Comparison of ENCODE assay signal across 11 cellular contexts in the genomic region with DNA sequence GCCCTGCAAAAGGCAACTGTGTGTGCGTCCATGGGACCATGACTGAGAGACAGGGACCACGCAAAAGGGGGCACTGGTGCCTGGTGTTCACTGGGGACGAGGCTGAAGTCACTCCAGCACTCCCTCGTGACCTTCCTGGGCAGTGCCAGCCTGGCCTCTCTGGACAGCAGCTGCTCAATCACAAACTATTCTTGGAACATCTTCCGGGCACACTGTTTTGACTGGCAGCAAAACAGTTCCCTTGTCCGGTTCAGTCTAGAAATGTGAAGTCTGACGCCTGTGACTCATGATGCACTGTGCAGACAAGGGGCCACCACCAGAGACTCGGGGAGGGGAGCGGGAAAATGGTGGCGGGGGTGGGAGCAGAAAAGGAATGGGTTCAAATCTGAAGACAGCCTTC. TPM values are rescaled to one million over a fixed set of nuclear protein-coding genes. Genes with fewer than 3 reads are reported as not detected.
DNase-seq lines count a peak whose midpoint lies in the region; ATAC-seq, FAIRE-seq and TF ChIP-seq lines count a peak whose summit lies in the region.
"Had no signal": no experiment of that assay in that cellular context is flagged by ENCODE, and none has a peak within 500 bp of the region (broad histone marks: within the 10 kb centered on the region; RNA-seq: fewer than 3 reads in every experiment).

No MANE protein-coding gene starts in this region.

- no peaks in the 10 kb centered on the region for H3K9me3 Mint-ChIP-seq in stimulated activated naive CD8-positive, alpha-beta T cell treated with anti-CD3 and anti-CD28 coated beads, Interleukin-15, amount 100 ng/mL, for 72 hours
- H3K9me3 Mint-ChIP-seq: activated CD4-positive, alpha-beta memory T cell treated with anti-CD3 and anti-CD28 coated beads, Interleukin-2, amount 10 ng/mL, durations not matched to agents 7 days and 5 days had no signal

- no peak for TF ChIP-seq CTCF in H1 (IDR thresholded peaks at IDR 0.05; ENCODE audit: control extremely low read depth in 1 of 3, insufficient read depth in 1 of 3, low read depth in 1 of 3, low read length in 3 of 3)
- TF ChIP-seq CTCF in A673 (conservative IDR thresholded peaks at IDR 0.05; ENCODE audit: low read depth, low read length) = no peak

- no TSS peak for BruUV-seq in A673 (replicated peaks; lab: Mats Ljungman, UMichigan)

- H3K4me1 ChIP-seq in H1 (replicated peaks in 1 of 4; ENCODE audit: control insufficient read depth in 3 of 4, insufficient read depth in 4 of 4, low read length in 3 of 4) (no peaks in the 10 kb centered on the region; a peak in 1 of 7 replicates), A673 (ENCODE audit: insufficient read depth, low read length, poor library complexity, severe bottlenecking) (no peaks in the 10 kb centered on the region)
- H3K4me1 ChIP-seq: pancreas had no signal

- no peak overlapping the region for H3K56ac ChIP-seq in H1 (replicated peaks; ENCODE audit: insufficient read length, low read depth, low read length)

- H3K79me2 ChIP-seq in H1 (ENCODE audit: control insufficient read depth in 1 of 2, insufficient read depth in 2 of 2, low read length in 2 of 2) = no peaks in the 10 kb centered on the region

- H3K4me3 Mint-ChIP-seq in stimulated activated naive CD8-positive, alpha-beta T cell treated with anti-CD3 and anti-CD28 coated beads, Interleukin-15, amount 100 ng/mL, for 72 hours = no peak overlapping the region
- H3K4me3 Mint-ChIP-seq: activated CD4-positive, alpha-beta memory T cell treated with anti-CD3 and anti-CD28 coated beads, Interleukin-2, amount 10 ng/mL, durations not matched to agents 7 days and 5 days had no signal

- intact Hi-C loops in A673 (cut with micrococcal nuclease; ENCODE audit: unreplicated experiment) = no loop called here

- no peaks in the 10 kb centered on the region for H3K79me1 ChIP-seq in H1 (ENCODE audit: low read depth, low read length)

- H3K9me3 ChIP-seq in H1 (ENCODE audit: insufficient read depth in 2 of 2, low read depth in 1 of 2, low read length in 1 of 2) (no peaks in the 10 kb centered on the region), A673 (ENCODE audit: low read depth, low read length, poor library complexity, severe bottlenecking) (no peaks in the 10 kb centered on the region)
- H3K9me3 ChIP-seq: pancreas had no signal

- FAIRE-seq in H1 (lab: Jason Lieb, UNC) = no peak
- FAIRE-seq: pancreas had no signal

- no peak overlapping the region for H2BK12ac ChIP-seq in H1 (ENCODE audit: low read depth, low read length)

- no peak for ATAC-seq in stimulated activated naive CD8-positive, alpha-beta T cell treated with anti-CD3 and anti-CD28 coated beads, Interleukin-15, amount 100 ng/mL, for 72 hours

- H3K27me3 Mint-ChIP-seq in stimulated activated naive CD8-positive, alpha-beta T cell treated with anti-CD3 and anti-CD28 coated beads, Interleukin-15, amount 100 ng/mL, for 72 hours = no peaks in the 10 kb centered on the region
- H3K27me3 Mint-ChIP-seq: activated CD4-positive, alpha-beta memory T cell treated with anti-CD3 and anti-CD28 coated beads, Interleukin-2, amount 10 ng/mL, durations not matched to agents 7 days and 5 days had no signal

- no peak overlapping the region for H3K18ac ChIP-seq in H1 (ENCODE audit: extremely low read depth, low read length)

- H3K23me2 ChIP-seq in H1 (ENCODE audit: low read depth, low read length) = no peaks in the 10 kb centered on the region

- H3K27ac Mint-ChIP-seq in stimulated activated naive CD8-positive, alpha-beta T cell treated with anti-CD3 and anti-CD28 coated beads, Interleukin-15, amount 100 ng/mL, for 72 hours = no peak overlapping the region
- H3K27ac Mint-ChIP-seq: activated CD4-positive, alpha-beta memory T cell treated with anti-CD3 and anti-CD28 coated beads, Interleukin-2, amount 10 ng/mL, durations not matched to agents 7 days and 5 days had no signal

- H3K36me3 ChIP-seq in H1 (ENCODE audit: control insufficient read depth in 2 of 4, insufficient read depth in 4 of 4, low read length in 3 of 4) (peaks cover 0 to 4% (median 0%) of the 10 kb centered on the region in 4 experiments; a peak in 1 of 8 replicates), A673 (ENCODE audit: insufficient read depth, low read length, poor library complexity, severe bottlenecking) (peaks cover 3% of the 10 kb centered on the region)
- H3K36me3 ChIP-seq: pancreas had no signal

- H3K4me2 ChIP-seq in H1 (ENCODE audit: insufficient read depth in 1 of 2, low read depth in 2 of 2, low read length in 2 of 2) = no peak overlapping the region

- 93% methylated on average over 10 of the region's 10 CpGs; no CpG with 5 or more reads in 1 of the 2 experiments for WGBS in H1 (ENCODE audit: extremely low coverage in 1 of 2, insufficient coverage in 1 of 2, insufficient read length in 1 of 2, insufficient replicate concordance in 2 of 2, low coverage in 1 of 2, low lambda C conversion rate in 2 of 2, missing lambda C conversion rate in 1 of 2), 2 experiments

- no peak overlapping the region for H2BK20ac ChIP-seq in H1 (ENCODE audit: low read length)

- POLR2A ChIA-PET in H1 (lab: Charles Lee; ENCODE audit: partially characterized antibody) (interaction anchor here (1.2 to 1.6 kb wide), 2 partner anchors 21 to 105 kb away, joined by 4 to 7 read pairs; a partner anchor contains a TSS), A673 (lab: Charles Lee; ENCODE audit: low non-redundant PET) (no interaction called here)

- H4K5ac ChIP-seq in H1 (ENCODE audit: insufficient read length, low read depth, low read length) = no peak overlapping the region

- peaks cover 44% of the 10 kb centered on the region for H3K4me1 Mint-ChIP-seq in stimulated activated naive CD8-positive, alpha-beta T cell treated with anti-CD3 and anti-CD28 coated beads, Interleukin-15, amount 100 ng/mL, for 72 hours

- no peak overlapping the region for H4K91ac ChIP-seq in H1 (replicated peaks; ENCODE audit: insufficient read length, low read length)

- peaks cover 0 to 3% of the 10 kb centered on the region in 2 experiments for H4K20me1 ChIP-seq in H1 (replicated peaks in 1 of 2; ENCODE audit: control insufficient read depth in 1 of 2, insufficient read depth in 2 of 2, low read length in 2 of 2)

- no peak overlapping the region for H2BK15ac ChIP-seq in H1 (ENCODE audit: low read length)

- no peak for TF ChIP-seq EP300 in H1 (IDR thresholded peaks at IDR 0.05; ENCODE audit: borderline replicate concordance in 1 of 2, low read depth in 2 of 2, low read length in 2 of 2)

- no peak overlapping the region for H2BK120ac ChIP-seq in H1 (replicated peaks; ENCODE audit: low read depth, low read length)

- H2BK5ac ChIP-seq in H1 (ENCODE audit: low read depth, low read length) = no peak overlapping the region

- peak overlapping the region; percentile 76; the same call in 1 of the 2 replicates for H4K8ac ChIP-seq in H1 (ENCODE audit: extremely low read depth, insufficient read depth, low read length)

- H3K4ac ChIP-seq in H1 (replicated peaks; ENCODE audit: insufficient read length, low read depth, low read length) = no peak overlapping the region

- no peak overlapping the region for H2AFZ ChIP-seq in H1 (ENCODE audit: low read length)

- no peak overlapping the region for H3K9ac ChIP-seq in H1 (replicated peaks in 1 of 4; ENCODE audit: extremely low read depth in 1 of 4, low read depth in 3 of 4, low read length in 3 of 4)

- H3K14ac ChIP-seq in H1 (ENCODE audit: insufficient read length) = no peak overlapping the region

- CTCF ChIA-PET in H1 (lab: Charles Lee; ENCODE audit: partially characterized antibody) (no interaction called here), A673 (lab: Charles Lee) (no interaction called here)

- no peak for TF ChIP-seq POLR2A in H1 (IDR thresholded peaks at IDR 0.05; ENCODE audit: control extremely low read depth in 1 of 2, low read depth in 2 of 2, low read length in 2 of 2)

- no peak overlapping the region for H3K23ac ChIP-seq in H1 (ENCODE audit: insufficient read length)

- no peak overlapping the region for H3K27ac ChIP-seq in H1 (ENCODE audit: low read depth, low read length)
- H3K27ac ChIP-seq in layer of hippocampus (ENCODE audit: low read depth, low read length) = peak overlapping the region; percentile 98
- peak overlapping the region; percentile 100 for H3K27ac ChIP-seq in substantia nigra (ENCODE audit: low read depth, low read length, poor library complexity, severe bottlenecking)
- no peak overlapping the region for H3K27ac ChIP-seq in A673 (ENCODE audit: low read depth, low read length, poor library complexity, severe bottlenecking)
- H3K27ac ChIP-seq: pancreas had no signal

- peak; percentile 95 for DNase-seq in LHCN-M2 (ENCODE audit: low read depth)
- DNase-seq in H1 (ENCODE audit: low read depth in 1 of 2, low spot score in 2 of 2) = no peak
- DNase-seq in substantia nigra (lab: John Stamatoyannopoulos, UW) = peak in 48 of 49 donors; percentile 37 to 91 (median 76)
- no peak for DNase-seq in stimulated activated CD4-positive, alpha-beta T cell treated with anti-CD3 and anti-CD28 coated beads, Interleukin-2, amount 100 ng/mL, for 24 hours
- DNase-seq in A673 (ENCODE audit: low spot score) = no peak
- DNase-seq in HuH-7 (ENCODE audit: low spot score) = no peak
- no peak for DNase-seq in stimulated activated naive CD8-positive, alpha-beta T cell treated with anti-CD3 and anti-CD28 coated beads, Interleukin-15, amount 100 ng/mL, for 72 hours
- DNase-seq: activated CD4-positive, alpha-beta memory T cell treated with anti-CD3 and anti-CD28 coated beads, Interleukin-2, amount 10 ng/mL, durations not matched to agents 7 days and 5 days; NCI-H1436 treated with DMSO at 0.1 percent for 48 hours had no signal

- no peak overlapping the region for H3K4me3 ChIP-seq in H1 (ENCODE audit: extremely low read depth in 1 of 4, insufficient read depth in 2 of 4, low read depth in 3 of 4, low read length in 4 of 4)
- H3K4me3 ChIP-seq in A673 (ENCODE audit: low read depth, low read length, poor library complexity, severe bottlenecking) = no peak overlapping the region
- H3K4me3 ChIP-seq: pancreas had no signal

- H3K27me3 ChIP-seq in H1 (replicated peaks in 1 of 4; ENCODE audit: control insufficient read depth in 3 of 4, extremely low read depth in 1 of 4, insufficient read depth in 3 of 4, low read length in 3 of 4) (no peaks in the 10 kb centered on the region), layer of hippocampus (ENCODE audit: control insufficient read depth, insufficient read depth, low read length) (no peaks in the 10 kb centered on the region), A673 (replicated peaks; ENCODE audit: insufficient read depth, low read depth, low read length, poor library complexity) (no peaks in the 10 kb centered on the region)
- H3K27me3 ChIP-seq: pancreas had no signal

- no peak for TF ChIP-seq RAD21 in H1 (IDR thresholded peaks at IDR 0.05 in 1 of 2, conservative IDR thresholded peaks at IDR 0.05 in 1 of 2; ENCODE audit: low read depth in 2 of 2, low read length in 2 of 2)

- H2AK5ac ChIP-seq in H1 (ENCODE audit: low read depth, low read length) = no peak overlapping the region

RNA-seq across cellular contexts. Expression of a gene that starts 20.8 kb away (rescaled TPM):
- 10.9 and 16.0 TPM in 2 replicates for total RNA-seq in LHCN-M2 (2014; rRNA removed)
- 25.1 TPM for polyA plus RNA-seq in LHCN-M2 (2012)
- total RNA-seq in H1 (2021; fragmentation: NEBNext Ultra II Directional; extraction: Animal tissue kit (Norgen Biotek cat#: 25700)) = 15.3 and 16.9 TPM in 2 replicates
- polyA plus RNA-seq in H1 (2011; rRNA removed) = 8.0 and 8.4 TPM in 2 replicates
- 17.8 TPM for polyA plus RNA-seq in H1 (2011; cell fraction: cytosol; rRNA removed)
- polyA plus RNA-seq in H1 (2011; cell fraction: nucleus; rRNA removed) = 12.3 TPM
- polyA plus RNA-seq in H1 (2012, experiment 1 of 2) = 24.0 to 28.6 TPM (median 26.7 TPM) in 4 replicates
- 9.4 TPM for polyA plus RNA-seq in H1 (2012, experiment 2 of 2)
- 14.3 TPM for polyA plus RNA-seq in H1 (2013, experiment 1 of 2)
- 14.8 TPM for polyA plus RNA-seq in H1 (2013, experiment 2 of 2)
- polyA minus RNA-seq in H1 (2011; rRNA and poly(A)+ RNA removed) = 5.8 and 12.0 TPM in 2 replicates
- polyA minus RNA-seq in H1 (2011; cell fraction: cytosol; rRNA and poly(A)+ RNA removed) = 7.3 TPM
- polyA minus RNA-seq in H1 (2011; cell fraction: nucleus; rRNA and poly(A)+ RNA removed) = 14.0 TPM
- 19.1 and 20.6 TPM in 2 replicates for total RNA-seq in A673 (2021)

RNA-seq across cellular contexts. Expression of a gene that starts 42.3 kb away (rescaled TPM):
- total RNA-seq in LHCN-M2 (2014; rRNA removed) (3.3 and 3.5 TPM in 2 replicates), A673 (2021) (1.7 and 1.9 TPM in 2 replicates)
- 4.0 TPM for polyA plus RNA-seq in LHCN-M2 (2012)
- 1.1 and 1.4 TPM in 2 replicates for total RNA-seq in H1 (2021; fragmentation: NEBNext Ultra II Directional; extraction: Animal tissue kit (Norgen Biotek cat#: 25700))
- 0.77 and 0.91 TPM in 2 replicates for polyA plus RNA-seq in H1 (2011; rRNA removed)
- polyA plus RNA-seq in H1 (2011; cell fraction: cytosol; rRNA removed) = 1.2 TPM
- 0.58 TPM for polyA plus RNA-seq in H1 (2011; cell fraction: nucleus; rRNA removed)
- polyA plus RNA-seq in H1 (2012, experiment 1 of 2) = 1.8 to 2.2 TPM (median 1.9 TPM) in 4 replicates
- polyA plus RNA-seq in H1 (2012, experiment 2 of 2) = 0.93 TPM
- polyA plus RNA-seq in H1 (2013, experiment 1 of 2) = 1.2 TPM
- polyA plus RNA-seq in H1 (2013, experiment 2 of 2) = 1.3 TPM
- 0.35 and 0.59 TPM in 2 replicates for polyA minus RNA-seq in H1 (2011; rRNA and poly(A)+ RNA removed)
- polyA minus RNA-seq in H1 (2011; cell fraction: cytosol; rRNA and poly(A)+ RNA removed) = 0.59 TPM
- 0.20 TPM for polyA minus RNA-seq in H1 (2011; cell fraction: nucleus; rRNA and poly(A)+ RNA removed)

RNA-seq across cellular contexts. Expression of a gene that starts 54.8 kb away (rescaled TPM):
- total RNA-seq in LHCN-M2 (2014; rRNA removed) (15.4 and 16.5 TPM in 2 replicates), A673 (2021) (10.2 and 17.4 TPM in 2 replicates)
- polyA plus RNA-seq in LHCN-M2 (2012) = 21.2 TPM
- total RNA-seq in H1 (2021; fragmentation: NEBNext Ultra II Directional; extraction: Animal tissue kit (Norgen Biotek cat#: 25700)) = 6.5 and 6.7 TPM in 2 replicates
- 9.4 and 12.1 TPM in 2 replicates for polyA plus RNA-seq in H1 (2011; rRNA removed)
- polyA plus RNA-seq in H1 (2011; cell fraction: cytosol; rRNA removed) = 8.6 TPM
- 13.6 TPM for polyA plus RNA-seq in H1 (2011; cell fraction: nucleus; rRNA removed)
- polyA plus RNA-seq in H1 (2012, experiment 1 of 2) = 5.3 to 11.0 TPM (median 8.7 TPM) in 4 replicates
- 6.1 TPM for polyA plus RNA-seq in H1 (2012, experiment 2 of 2)
- polyA plus RNA-seq in H1 (2013, experiment 1 of 2) = 10.2 TPM
- 11.2 TPM for polyA plus RNA-seq in H1 (2013, experiment 2 of 2)
- polyA minus RNA-seq in H1 (2011; rRNA and poly(A)+ RNA removed) = 2.8 and 3.2 TPM in 2 replicates
- 7.6 TPM for polyA minus RNA-seq in H1 (2011; cell fraction: cytosol; rRNA and poly(A)+ RNA removed)
- 5.8 TPM for polyA minus RNA-seq in H1 (2011; cell fraction: nucleus; rRNA and poly(A)+ RNA removed)

Comparison
In these comparisons a context has a peak if more than half of its experiments do, and no peak if none do; other contexts are left out.
1. DNase-seq: peak in LHCN-M2 (single experiment) and substantia nigra (48 of 49); none in H1 (0 of 2), stimulated activated CD4-positive, alpha-beta T cell treated with anti-CD3 and anti-CD28 coated beads, Interleukin-2, amount 100 ng/mL, for 24 hours (0 of 2), A673 (single experiment), HuH-7 (single experiment) and stimulated activated naive CD8-positive, alpha-beta T cell treated with anti-CD3 and anti-CD28 coated beads, Interleukin-15, amount 100 ng/mL, for 72 hours (0 of 2).
2. H3K27ac ChIP-seq: peak in layer of hippocampus (single experiment) and substantia nigra (single experiment); none in H1 (single experiment) and A673 (single experiment).